ENCODE assay signal across 19 cellular contexts in genomic region chr11:69035959-69036340, GRCh38. TPM values are rescaled to one million over a fixed set of nuclear protein-coding genes. Genes with fewer than 3 reads are reported as not detected.
A peak's percentile ranks its signal among the peaks of the same experiment; 100 is the strongest.
DNase-seq lines count a peak whose midpoint lies in the region; ATAC-seq, FAIRE-seq and TF ChIP-seq lines count a peak whose summit lies in the region.
"Had no signal": no experiment of that assay in that cellular context is flagged by ENCODE, and none has a peak within 500 bp of the region (broad histone marks: within the 10 kb centered on the region; RNA-seq: fewer than 3 reads in every experiment).

No MANE protein-coding gene starts in this region.

- no peaks in the 10 kb centered on the region for H3K23me2 ChIP-seq in H1 (ENCODE audit: low read depth, low read length)

- CTCF ChIA-PET in H1 (lab: Charles Lee; ENCODE audit: partially characterized antibody): interaction anchor here (0.7 kb wide), 1 partner anchor 25 kb away, joined by 4 read pairs; no protein-coding TSS in a partner anchor

- peak overlapping the region; percentile 92 for H2BK15ac ChIP-seq in H1 (ENCODE audit: low read length)

- H4K20me1 ChIP-seq in H1 (replicated peaks in 1 of 2; ENCODE audit: control insufficient read depth in 1 of 2, insufficient read depth in 2 of 2, low read length in 2 of 2): no peaks in the 10 kb centered on the region

- H2BK12ac ChIP-seq in H1 (ENCODE audit: low read depth, low read length): peak overlapping the region; percentile 80; the same call in 1 of the 2 replicates

- H3K9me3 ChIP-seq in H1 (ENCODE audit: insufficient read depth in 2 of 2, low read depth in 1 of 2, low read length in 1 of 2): no peaks in the 10 kb centered on the region

- no peak overlapping the region for H3K27ac Mint-ChIP-seq in activated naive CD4-positive, alpha-beta T cell treated with anti-CD3 and anti-CD28 coated beads, Interleukin-2, amount 50 U/mL, for 72 hours
- H3K27ac Mint-ChIP-seq: activated T-cell treated with anti-CD3 and anti-CD28 coated beads, Interleukin-2, amount 50 U/mL, for 24 hours; stimulated activated naive CD8-positive, alpha-beta T cell treated with anti-CD3 and anti-CD28 coated beads, Interleukin-15, Interleukin-2, amounts not matched to agents 100 ng/mL and 50 ng/mL, for 24 hours had no signal

- TF ChIP-seq POLR2A in H1 (IDR thresholded peaks at IDR 0.05; ENCODE audit: control extremely low read depth in 1 of 2, low read depth in 2 of 2, low read length in 2 of 2): no peak

- POLR2A ChIA-PET in H1 (lab: Charles Lee; ENCODE audit: partially characterized antibody): no interaction called here

- DNase-seq in AG10803 (ENCODE audit: low read depth): peak; percentile 64
- DNase-seq in H1 (ENCODE audit: low read depth in 1 of 2, low spot score in 2 of 2): no peak
- DNase-seq in hepatic stellate cell (ENCODE audit: low spot score): peak; percentile 68
- DNase-seq in GM19240 (ENCODE audit: insufficient read length, low spot score): no peak
- no peak for DNase-seq in COLO668 (lab: John Stamatoyannopoulos, UW; ENCODE audit: unreplicated experiment)
- no peak for DNase-seq in activated naive CD4-positive, alpha-beta T cell treated with anti-CD3 and anti-CD28 coated beads, Interleukin-2, amount 50 U/mL, for 72 hours (ENCODE audit: low spot score in 2 of 2)
- DNase-seq in activated CD4-positive, CD25-positive, alpha-beta regulatory T cell treated with anti-CD3 and anti-CD28 coated beads, Interleukin-2, amount 50 U/mL, for 72 hours: no peak
- DNase-seq: activated CD4-positive, alpha-beta T cell treated with anti-CD3 and anti-CD28 coated beads, Interleukin-2, amount 50 U/mL, for 1 hour; activated T-cell treated with anti-CD3 and anti-CD28 coated beads, Interleukin-2, amount 50 U/mL, for 24 hours; NCI-H1694; NCI-H446 treated with DMSO at 0.1 percent for 48 hours; stimulated activated CD4-positive, alpha-beta T cell treated with anti-CD3 and anti-CD28 coated beads, Interleukin-12 subunit alpha, Interleukin-12 subunit beta, amount 100 ng/mL, for 4 hours had no signal

- no peak overlapping the region for H3K14ac ChIP-seq in H1 (ENCODE audit: insufficient read length)

- no peak overlapping the region for H2BK5ac ChIP-seq in H1 (ENCODE audit: low read depth, low read length)

- peaks cover 0 to 5% of the 10 kb centered on the region in 2 donors for H3K36me3 Mint-ChIP-seq in activated naive CD4-positive, alpha-beta T cell treated with anti-CD3 and anti-CD28 coated beads, Interleukin-2, amount 50 U/mL, for 72 hours

- TF ChIP-seq CTCF in AG10803 (conservative IDR thresholded peaks at IDR 0.05; ENCODE audit: low read length) (no peak), H1 (IDR thresholded peaks at IDR 0.05; ENCODE audit: control extremely low read depth in 1 of 3, insufficient read depth in 1 of 3, low read depth in 1 of 3, low read length in 3 of 3) (no peak)

- no peak overlapping the region for H4K8ac ChIP-seq in H1 (ENCODE audit: extremely low read depth, insufficient read depth, low read length)

- no peak overlapping the region for H2BK120ac ChIP-seq in H1 (replicated peaks; ENCODE audit: low read depth, low read length)

- no peak overlapping the region for H3K56ac ChIP-seq in H1 (replicated peaks; ENCODE audit: insufficient read length, low read depth, low read length)

- peak overlapping the region; percentile 64 for H4K91ac ChIP-seq in H1 (replicated peaks; ENCODE audit: insufficient read length, low read length)

- no peak for ATAC-seq in activated naive CD4-positive, alpha-beta T cell treated with anti-CD3 and anti-CD28 coated beads, Interleukin-2, amount 50 U/mL, for 72 hours
- ATAC-seq: left lobe of liver had no signal

- TF ChIP-seq RAD21 in H1 (IDR thresholded peaks at IDR 0.05 in 1 of 2, conservative IDR thresholded peaks at IDR 0.05 in 1 of 2; ENCODE audit: low read depth in 2 of 2, low read length in 2 of 2): no peak

- H3K18ac ChIP-seq in H1 (ENCODE audit: extremely low read depth, low read length): no peak overlapping the region

- no peak overlapping the region for H2AFZ ChIP-seq in H1 (ENCODE audit: low read length)

- H3K9ac ChIP-seq in H1 (replicated peaks in 1 of 4; ENCODE audit: extremely low read depth in 1 of 4, low read depth in 3 of 4, low read length in 3 of 4) (no peak overlapping the region), rectal smooth muscle tissue (ENCODE audit: low read length) (no peak overlapping the region)

- H3K27me3 ChIP-seq in H1 (replicated peaks in 1 of 4; ENCODE audit: control insufficient read depth in 3 of 4, extremely low read depth in 1 of 4, insufficient read depth in 3 of 4, low read length in 3 of 4) (no peaks in the 10 kb centered on the region; a peak in 1 of 7 replicates), rectal smooth muscle tissue (ENCODE audit: control insufficient read depth, insufficient read depth, low read length) (no peaks in the 10 kb centered on the region)

- peaks cover 0 to 6% of the 10 kb centered on the region in 2 donors for H3K9me3 Mint-ChIP-seq in activated naive CD4-positive, alpha-beta T cell treated with anti-CD3 and anti-CD28 coated beads, Interleukin-2, amount 50 U/mL, for 72 hours
- H3K9me3 Mint-ChIP-seq: activated T-cell treated with anti-CD3 and anti-CD28 coated beads, Interleukin-2, amount 50 U/mL, for 24 hours; stimulated activated naive CD8-positive, alpha-beta T cell treated with anti-CD3 and anti-CD28 coated beads, Interleukin-15, Interleukin-2, amounts not matched to agents 100 ng/mL and 50 ng/mL, for 24 hours had no signal

- no peak for TF ChIP-seq EP300 in H1 (IDR thresholded peaks at IDR 0.05; ENCODE audit: borderline replicate concordance in 1 of 2, low read depth in 2 of 2, low read length in 2 of 2)

- no peak overlapping the region for H3K4ac ChIP-seq in H1 (replicated peaks; ENCODE audit: insufficient read length, low read depth, low read length)

- no peak overlapping the region for H3K23ac ChIP-seq in H1 (ENCODE audit: insufficient read length)

- H3K36me3 ChIP-seq in H1 (ENCODE audit: control insufficient read depth in 2 of 4, insufficient read depth in 4 of 4, low read length in 3 of 4) (no peaks in the 10 kb centered on the region), rectal smooth muscle tissue (ENCODE audit: control insufficient read depth, insufficient read depth, low read length) (no peaks in the 10 kb centered on the region)

- H3K27ac ChIP-seq in H1 (ENCODE audit: low read depth, low read length): no peak overlapping the region
- H3K27ac ChIP-seq in rectal smooth muscle tissue (ENCODE audit: low read depth, low read length): peak overlapping the region; percentile 40

- no peaks in the 10 kb centered on the region for H3K79me1 ChIP-seq in H1 (ENCODE audit: low read depth, low read length)

- no peaks in the 10 kb centered on the region for H3K79me2 ChIP-seq in H1 (ENCODE audit: control insufficient read depth in 1 of 2, insufficient read depth in 2 of 2, low read length in 2 of 2)

- H2BK20ac ChIP-seq in H1 (ENCODE audit: low read length): no peak overlapping the region

- H2AK5ac ChIP-seq in H1 (ENCODE audit: low read depth, low read length): no peak overlapping the region

- no peak overlapping the region for H4K5ac ChIP-seq in H1 (ENCODE audit: insufficient read length, low read depth, low read length)

- WGBS in H1 (ENCODE audit: extremely low coverage in 1 of 2, insufficient coverage in 1 of 2, insufficient read length in 1 of 2, insufficient replicate concordance in 2 of 2, low coverage in 1 of 2, low lambda C conversion rate in 2 of 2, missing lambda C conversion rate in 1 of 2), 2 experiments: 82% methylated on average over 10 of the region's 10 CpGs; no CpG with 5 or more reads in 1 of the 2 experiments

- no peak for FAIRE-seq in H1 (lab: Jason Lieb, UNC)
- FAIRE-seq: colon, GM12892 had no signal

- H3K4me2 ChIP-seq in H1 (ENCODE audit: insufficient read depth in 1 of 2, low read depth in 2 of 2, low read length in 2 of 2): no peak overlapping the region

- H3K4me1 ChIP-seq in H1 (replicated peaks in 1 of 4; ENCODE audit: control insufficient read depth in 3 of 4, insufficient read depth in 4 of 4, low read length in 3 of 4) (peaks cover 0 to 11% (median 3%) of the 10 kb centered on the region in 4 experiments; a peak in 5 of 7 replicates), rectal smooth muscle tissue (ENCODE audit: control insufficient read depth, insufficient read depth, low read length) (peaks cover 3% of the 10 kb centered on the region)

- no peak overlapping the region for H3K4me3 ChIP-seq in AG10803 (ENCODE audit: low read length)
- H3K4me3 ChIP-seq in H1 (ENCODE audit: extremely low read depth in 1 of 4, insufficient read depth in 2 of 4, low read depth in 3 of 4, low read length in 4 of 4): no peak overlapping the region
- no peak overlapping the region for H3K4me3 ChIP-seq in rectal smooth muscle tissue (ENCODE audit: low read length)

RNA-seq across cellular contexts. Expression of gene TPCN2, which starts 12.8 kb away (rescaled TPM):
- total RNA-seq in H1 (2021; fragmentation: NEBNext Ultra II Directional; extraction: Animal tissue kit (Norgen Biotek cat#: 25700)): 16.3 and 18.6 TPM in 2 replicates
- 9.7 and 16.8 TPM in 2 replicates for polyA plus RNA-seq in H1 (2011; rRNA removed)
- polyA plus RNA-seq in H1 (2011; cell fraction: cytosol; rRNA removed): 10.5 TPM
- 68.1 TPM for polyA plus RNA-seq in H1 (2011; cell fraction: nucleus; rRNA removed)
- polyA plus RNA-seq in H1 (2012, experiment 1 of 2): 9.3 to 14.4 TPM (median 12.9 TPM) in 4 replicates
- 9.0 TPM for polyA plus RNA-seq in H1 (2012, experiment 2 of 2)
- 15.5 TPM for polyA plus RNA-seq in H1 (2013, experiment 1 of 2)
- polyA plus RNA-seq in H1 (2013, experiment 2 of 2): 14.1 TPM
- polyA minus RNA-seq in H1 (2011; rRNA and poly(A)+ RNA removed): 12.6 and 14.2 TPM in 2 replicates
- polyA minus RNA-seq in H1 (2011; cell fraction: cytosol; rRNA and poly(A)+ RNA removed): 8.7 TPM
- polyA minus RNA-seq in H1 (2011; cell fraction: nucleus; rRNA and poly(A)+ RNA removed): 23.8 TPM
- total RNA-seq in activated naive CD4-positive, alpha-beta T cell treated with anti-CD3 and anti-CD28 coated beads, Interleukin-2, amount 50 U/mL, for 72 hours: 10 to 100 TPM in 1 of 2 donors, 1 to 10 TPM in 1; 8.7 to 13.9 TPM

RNA-seq across cellular contexts. Expression of gene MRGPRF, which starts 22.9 kb away (rescaled TPM):
- total RNA-seq in H1 (2021; fragmentation: NEBNext Ultra II Directional; extraction: Animal tissue kit (Norgen Biotek cat#: 25700)): 11.0 and 11.9 TPM in 2 replicates
- polyA plus RNA-seq in H1 (2011; rRNA removed): 7.5 and 12.2 TPM in 2 replicates
- polyA plus RNA-seq in H1 (2011; cell fraction: cytosol; rRNA removed): 7.1 TPM
- polyA plus RNA-seq in H1 (2011; cell fraction: nucleus; rRNA removed): 7.9 TPM
- polyA plus RNA-seq in H1 (2012, experiment 1 of 2): 6.8 to 11.3 TPM (median 8.2 TPM) in 4 replicates
- polyA plus RNA-seq in H1 (2012, experiment 2 of 2): 13.9 TPM
- polyA plus RNA-seq in H1 (2013, experiment 1 of 2): 11.8 TPM
- 12.8 TPM for polyA plus RNA-seq in H1 (2013, experiment 2 of 2)
- polyA minus RNA-seq in H1 (2011; rRNA and poly(A)+ RNA removed): 4.3 and 5.4 TPM in 2 replicates
- 6.4 TPM for polyA minus RNA-seq in H1 (2011; cell fraction: cytosol; rRNA and poly(A)+ RNA removed)
- polyA minus RNA-seq in H1 (2011; cell fraction: nucleus; rRNA and poly(A)+ RNA removed): 7.7 TPM
- total RNA-seq in activated naive CD4-positive, alpha-beta T cell treated with anti-CD3 and anti-CD28 coated beads, Interleukin-2, amount 50 U/mL, for 72 hours: not detected
- total RNA-seq: G401 had no signal

RNA-seq across cellular contexts. Expression of gene MRGPRD, which starts 55.2 kb away (rescaled TPM):
- total RNA-seq in H1 (2021; fragmentation: NEBNext Ultra II Directional; extraction: Animal tissue kit (Norgen Biotek cat#: 25700)): not detected in 2 replicates
- polyA plus RNA-seq in H1 (2011; rRNA removed): not detected in 2 replicates
- polyA plus RNA-seq in H1 (2011; cell fraction: cytosol; rRNA removed): not detected
- polyA plus RNA-seq in H1 (2011; cell fraction: nucleus; rRNA removed): not detected
- not detected in 4 replicates for polyA plus RNA-seq in H1 (2012, experiment 1 of 2)
- not detected for polyA plus RNA-seq in H1 (2012, experiment 2 of 2)
- not detected for polyA plus RNA-seq in H1 (2013, experiment 1 of 2)
- polyA plus RNA-seq in H1 (2013, experiment 2 of 2): not detected
- polyA minus RNA-seq in H1 (2011; rRNA and poly(A)+ RNA removed): 0.24 TPM in 1 of 2 replicates, not detected in the other
- not detected for polyA minus RNA-seq in H1 (2011; cell fraction: cytosol; rRNA and poly(A)+ RNA removed)
- polyA minus RNA-seq in H1 (2011; cell fraction: nucleus; rRNA and poly(A)+ RNA removed): not detected
- not detected for total RNA-seq in activated naive CD4-positive, alpha-beta T cell treated with anti-CD3 and anti-CD28 coated beads, Interleukin-2, amount 50 U/mL, for 72 hours
- total RNA-seq: epithelial cell of proximal tubule, G401, left lobe of liver had no signal

Comparison
In these comparisons a context has a peak if more than half of its experiments do, and no peak if none do; other contexts are left out.
1. DNase-seq: peak in AG10803 (single experiment) and hepatic stellate cell (single experiment); none in H1 (0 of 2), GM19240 (single experiment), COLO668 (single experiment), activated naive CD4-positive, alpha-beta T cell treated with anti-CD3 and anti-CD28 coated beads, Interleukin-2, amount 50 U/mL, for 72 hours (0 of 2) and activated CD4-positive, CD25-positive, alpha-beta regulatory T cell treated with anti-CD3 and anti-CD28 coated beads, Interleukin-2, amount 50 U/mL, for 72 hours (single experiment).
2. RNA of gene MRGPRF, which starts 22.9 kb away (total RNA-seq): 11.0 to 11.9 TPM in H1; not detected in activated naive CD4-positive, alpha-beta T cell treated with anti-CD3 and anti-CD28 coated beads, Interleukin-2, amount 50 U/mL, for 72 hours; every median in the first group is over 10 times any median in the second.